Comparison of ENCODE assay signal across 8 cellular contexts in genomic region chr3:141279074-141279945, GRCh38. TPM values are rescaled to one million over a fixed set of nuclear protein-coding genes. Genes with fewer than 3 reads are reported as not detected.
A peak's percentile ranks its signal among the peaks of the same experiment; 100 is the strongest.
DNase-seq lines count a peak whose midpoint lies in the region; ATAC-seq and TF ChIP-seq lines count a peak whose summit lies in the region.

No MANE protein-coding gene starts in this region.

- H3K36me3 ChIP-seq in esophagus squamous epithelium, result no peaks in the 10 kb centered on the region

- peaks cover 0 to 13% (median 0%) of the 10 kb centered on the region in 3 donors for H3K4me1 ChIP-seq in esophagus squamous epithelium

- peak; percentile 31 for DNase-seq in AG08395 (ENCODE audit: low spot score)
- DNase-seq in GM03348 (ENCODE audit: low spot score), result peak; percentile 25
- DNase-seq in RPMI8226, result peak; percentile 38
- no peak for DNase-seq in esophagus squamous epithelium (lab: John Stamatoyannopoulos, UW)
- DNase-seq in omental fat pad (ENCODE audit: low spot score), result no peak

- 66 to 75% methylated on average over 6 to 7 of the region's 15 CpGs for WGBS in esophagus squamous epithelium, 2 donors

- H3K9me3 ChIP-seq in esophagus squamous epithelium, result no peaks in the 10 kb centered on the region

- ATAC-seq in HG03342 (IDR thresholded peaks at IDR 0.05; ENCODE audit: unreplicated experiment) (peak; percentile 73), omental fat pad (ENCODE audit: low FRiP score) (peak; percentile 30), HG03097 (IDR thresholded peaks at IDR 0.05; ENCODE audit: low FRiP score, unreplicated experiment) (no peak), HG02642 (IDR thresholded peaks at IDR 0.05; ENCODE audit: poor library complexity, unreplicated experiment) (no peak)

- H3K4me3 ChIP-seq in esophagus squamous epithelium, result no peak overlapping the region

- intact Hi-C loops in esophagus squamous epithelium (cut with DNase I), result no loop called here

- no peak for TF ChIP-seq POLR2A in esophagus squamous epithelium (IDR thresholded peaks at IDR 0.05)

- H3K27ac ChIP-seq in esophagus squamous epithelium, result peak overlapping the region in 1 of 4 donors; percentile 11

- no peaks in the 10 kb centered on the region for H3K27me3 ChIP-seq in esophagus squamous epithelium

- TF ChIP-seq CTCF in esophagus squamous epithelium (IDR thresholded peaks at IDR 0.05) (peak in 5 of 6 experiments; percentile 42 to 61 (median 50)), omental fat pad (IDR thresholded peaks at IDR 0.05) (no peak)

RNA-seq across cellular contexts. Expression of gene PXYLP1, which starts 47.7 kb away (rescaled TPM):
- total RNA-seq in esophagus squamous epithelium (1 to 10 TPM; 2.9 to 7.8 (median 4.1) TPM), omental fat pad (10 to 100 TPM in 2 of 4 donors, 1 to 10 TPM in 2; 5.5 to 16.2 (median 9.8) TPM)

Comparison
In these comparisons a context has a peak if more than half of its experiments do, and no peak if none do; other contexts are left out.
1. DNase-seq: peak in AG08395 (single experiment), GM03348 (single experiment) and RPMI8226 (single experiment); none in esophagus squamous epithelium (single experiment) and omental fat pad (single experiment).
2. ATAC-seq: peak in HG03342 (single experiment) and omental fat pad (single experiment); none in HG03097 (single experiment) and HG02642 (single experiment).
3. CTCF ChIP-seq: peak in esophagus squamous epithelium (5 of 6); none in omental fat pad (0 of 3).